13 cellular contexts compared by ENCODE assay signal in genomic region chr15:60340207-60340921, GRCh38. TPM values are rescaled to one million over a fixed set of nuclear protein-coding genes. Genes with fewer than 3 reads are reported as not detected.
DNase-seq lines count a peak whose midpoint lies in the region; ATAC-seq, FAIRE-seq and TF ChIP-seq lines count a peak whose summit lies in the region.
"Had no signal": no experiment of that assay in that cellular context is flagged by ENCODE, and none has a peak within 500 bp of the region (broad histone marks: within the 10 kb centered on the region; RNA-seq: fewer than 3 reads in every experiment).

No MANE protein-coding gene starts in this region.

- dilution Hi-C loops in keratinocyte (cut with MboI; ENCODE audit: extremely low pct_ligation_motif_present, low sequenced_read_pairs) = no loop called here

- H3K9ac ChIP-seq in K562 (ENCODE audit: insufficient read depth in 1 of 2, low read depth in 2 of 2, low read length in 2 of 2) (no peak overlapping the region), keratinocyte (ENCODE audit: control insufficient read depth, extremely low read depth, insufficient read depth, low read length) (no peak overlapping the region)

- H3K27me3 Mint-ChIP-seq in GM23338 (ENCODE audit: insufficient read depth, low read depth, poor library complexity) = no peaks in the 10 kb centered on the region
- peaks cover 2% of the 10 kb centered on the region for H3K27me3 Mint-ChIP-seq in activated CD4-positive, alpha-beta T cell treated with anti-CD3 and anti-CD28 coated beads for 36 hours

- no peaks in the 10 kb centered on the region for H3K36me3 Mint-ChIP-seq in GM23338 (ENCODE audit: low read depth)
- no peaks in the 10 kb centered on the region for H3K36me3 Mint-ChIP-seq in activated CD4-positive, alpha-beta T cell treated with anti-CD3 and anti-CD28 coated beads for 36 hours (ENCODE audit: low read depth)

- H3K9me3 Mint-ChIP-seq in GM23338 = no peaks in the 10 kb centered on the region
- no peaks in the 10 kb centered on the region for H3K9me3 Mint-ChIP-seq in activated CD4-positive, alpha-beta T cell treated with anti-CD3 and anti-CD28 coated beads for 36 hours (ENCODE audit: low read depth)

- in situ Hi-C loops in K562 (cut with MboI) (loop anchor here (25.0 kb wide), 1 partner anchor 572 kb away; no protein-coding TSS in a partner anchor), GM13977 (cut with MboI; ENCODE audit: low pct_unique_long_range_greater_than_20kb, low sequenced_read_pairs, unreplicated experiment) (no loop called here)

- TF ChIP-seq CTCF in A549 (IDR thresholded peaks at IDR 0.05) (peak; percentile 23; the same call in 1 of the 3 replicates), GM23338 (conservative IDR thresholded peaks at IDR 0.05; ENCODE audit: low read depth in 2 of 2) (peak; percentile 46 to 66), K562 (IDR thresholded peaks at IDR 0.05 in 2 of 3, conservative IDR thresholded peaks at IDR 0.05 in 1 of 3; ENCODE audit: insufficient read depth in 2 of 3, low read depth in 1 of 3, low read length in 3 of 3) (peak in 2 of 3 experiments; percentile 46 to 53; a peak in 4 of 6 replicates), keratinocyte (optimal IDR thresholded peaks at IDR 0.05 in 1 of 3, IDR thresholded peaks at IDR 0.05 in 1 of 3, conservative IDR thresholded peaks at IDR 0.05 in 1 of 3; ENCODE audit: extremely low read depth in 1 of 3, insufficient read depth in 2 of 3, low read length in 3 of 3) (peak in 2 of 3 experiments; percentile 28 to 48), GM13977 (IDR thresholded peaks at IDR 0.05; ENCODE audit: extremely low read depth, insufficient read depth, missing control alignments) (no peak)

- 50% methylated on average over 8 of the region's 9 CpGs for WGBS in A549 (ENCODE audit: missing lambda C conversion rate)
- WGBS in K562 (ENCODE audit: insufficient coverage, low coverage, missing lambda C conversion rate) = 15% methylated on average over 9 of the region's 9 CpGs

- H3K4me3 ChIP-seq in A549 = no peak overlapping the region
- H3K4me3 ChIP-seq in GM23338 = no peak overlapping the region
- no peak overlapping the region for H3K4me3 ChIP-seq in K562
- no peak overlapping the region for H3K4me3 ChIP-seq in keratinocyte (ENCODE audit: control insufficient read depth in 2 of 3, extremely low read depth in 1 of 3, insufficient read depth in 2 of 3, low read depth in 1 of 3, low read length in 3 of 3)

- H3K27me3 ChIP-seq in GM23338 (ENCODE audit: insufficient read depth) (no peaks in the 10 kb centered on the region), K562 (ENCODE audit: control insufficient read depth in 2 of 2, insufficient read depth in 2 of 2, low read length in 2 of 2) (peaks cover 17 to 23% of the 10 kb centered on the region in 2 experiments; a peak in 4 of 5 replicates), keratinocyte (ENCODE audit: control insufficient read depth, extremely low read depth, insufficient read depth, low read length) (no peaks in the 10 kb centered on the region)

- H4K20me1 ChIP-seq in GM23338 (replicated peaks; ENCODE audit: insufficient read depth) (0 out of 2 replicates have a peak, but pooled peaks cover 2% of the 10 kb centered on the region), K562 (replicated peaks; ENCODE audit: control insufficient read depth, insufficient read depth, low read length) (no peaks in the 10 kb centered on the region), keratinocyte (ENCODE audit: control insufficient read depth, extremely low read depth, insufficient read depth, low read length) (peaks cover 9% of the 10 kb centered on the region)

- BruUV-seq in K562 (replicated peaks; lab: Mats Ljungman, UMichigan) = no TSS peak

- CTCF ChIA-PET in A549 (lab: Yijun Ruan, JAX) = interaction anchor here (0.7 to 6.3 kb wide), 3 partner anchors 14 to 649 kb away, joined by 4 to 77 read pairs (median 12); no protein-coding TSS in a partner anchor
- CTCF ChIA-PET in K562 (lab: Yijun Ruan, JAX; ENCODE audit: low intra/inter-chr PET ratio) = interaction anchor here (0.7 kb wide), 1 partner anchor 104 kb away, joined by 3 read pairs; no protein-coding TSS in a partner anchor
- CTCF ChIA-PET in activated CD4-positive, alpha-beta T cell treated with anti-CD3 and anti-CD28 coated beads for 36 hours (lab: Charles Lee) = no interaction called here

- H3K9me1 ChIP-seq in K562 (ENCODE audit: control insufficient read depth, insufficient read depth, low read length) (no peaks in the 10 kb centered on the region), keratinocyte (ENCODE audit: control insufficient read depth, extremely low read depth, insufficient read depth, low read length) (peaks cover 2% of the 10 kb centered on the region)

- POLR2A ChIA-PET in A549 (lab: Yijun Ruan, JAX) (interaction anchor here (0.6 to 1.5 kb wide), 2 partner anchors 52 to 107 kb away, joined by 4 to 10 read pairs; no protein-coding TSS in a partner anchor), K562 (lab: Yijun Ruan, JAX) (interaction anchor here (0.6 to 1.0 kb wide), 2 partner anchors 31 to 587 kb away, joined by 3 read pairs; no protein-coding TSS in a partner anchor)
- POLR2A ChIA-PET in activated CD4-positive, alpha-beta T cell treated with anti-CD3 and anti-CD28 coated beads for 36 hours (lab: Charles Lee) = interaction anchor here (0.5 kb wide), 1 partner anchor 306 kb away, joined by 3 read pairs; no protein-coding TSS in a partner anchor

- peaks cover 16% of the 10 kb centered on the region for H3K4me1 Mint-ChIP-seq in GM23338
- no peaks in the 10 kb centered on the region for H3K4me1 Mint-ChIP-seq in activated CD4-positive, alpha-beta T cell treated with anti-CD3 and anti-CD28 coated beads for 36 hours

- FAIRE-seq in A549 (lab: Jason Lieb, UNC) (no peak), K562 (lab: Jason Lieb, UNC) (no peak), keratinocyte (lab: Jason Lieb, UNC) (no peak)

- no peak overlapping the region for H3K4me3 Mint-ChIP-seq in GM23338
- H3K4me3 Mint-ChIP-seq in activated CD4-positive, alpha-beta T cell treated with anti-CD3 and anti-CD28 coated beads for 36 hours = no peak overlapping the region

- intact Hi-C loops in K562 (cut with micrococcal nuclease) = loop anchor here (5.0 kb wide), 1 partner anchor 182 kb away; no protein-coding TSS in a partner anchor
- intact Hi-C loops in activated CD4-positive, alpha-beta T cell treated with anti-CD3 and anti-CD28 coated beads for 36 hours (cut with DNase I, micrococcal nuclease) = no loop called here

- no peaks in the 10 kb centered on the region for H3F3A ChIP-seq in GM23338 (replicated peaks; ENCODE audit: low read depth)

- H2AFZ ChIP-seq in GM23338 (peak overlapping the region; percentile 52; the same call in 1 of the 2 replicates), K562 (ENCODE audit: low read depth, low read length) (no peak overlapping the region), keratinocyte (ENCODE audit: control insufficient read depth, low read length) (no peak overlapping the region)

- TF ChIP-seq EP300 in A549 (IDR thresholded peaks at IDR 0.05) (no peak), K562 (IDR thresholded peaks at IDR 0.05; ENCODE audit: low read length) (no peak)

- peak overlapping the region; percentile 38; the same call in 1 of the 2 replicates for H3K27ac Mint-ChIP-seq in GM23338
- H3K27ac Mint-ChIP-seq in activated CD4-positive, alpha-beta T cell treated with anti-CD3 and anti-CD28 coated beads for 36 hours = no peak overlapping the region

- H3K4me2 ChIP-seq in A549 = peak overlapping the region; percentile 34
- H3K4me2 ChIP-seq in GM23338 = no peak overlapping the region
- H3K4me2 ChIP-seq in K562 (ENCODE audit: insufficient read depth, low read length) = no peak overlapping the region
- no peak overlapping the region for H3K4me2 ChIP-seq in keratinocyte (ENCODE audit: control insufficient read depth, extremely low read depth, insufficient read depth, low read depth, low read length)

- H3K9me2 ChIP-seq in GM23338 (ENCODE audit: insufficient read depth) = no peaks in the 10 kb centered on the region

- H3K36me3 ChIP-seq in GM23338 (ENCODE audit: insufficient read depth) (no peaks in the 10 kb centered on the region), K562 (ENCODE audit: control insufficient read depth, insufficient read depth, low read length) (no peaks in the 10 kb centered on the region), keratinocyte (ENCODE audit: control insufficient read depth in 2 of 2, extremely low read depth in 1 of 2, insufficient read depth in 2 of 2, low read length in 2 of 2) (no peaks in the 10 kb centered on the region)
- H3K36me3 ChIP-seq: WERI-Rb-1 had no signal

- H3K27ac ChIP-seq in A549 (peak overlapping the region; percentile 10 to 56; a peak in 4 of 6 replicates), GM23338 (ENCODE audit: low read depth) (no peak overlapping the region), K562 (ENCODE audit: extremely low read depth, low read depth, low read length) (no peak overlapping the region), keratinocyte (ENCODE audit: control insufficient read depth, insufficient read depth, low read length) (no peak overlapping the region)
- H3K27ac ChIP-seq: WERI-Rb-1 had no signal

- H3K4me1 ChIP-seq in A549 (peaks cover 47% of the 10 kb centered on the region), GM23338 (ENCODE audit: insufficient read depth) (no peaks in the 10 kb centered on the region), K562 (replicated peaks in 1 of 2; ENCODE audit: control insufficient read depth in 2 of 2, insufficient read depth in 2 of 2, low read length in 2 of 2) (no peaks in the 10 kb centered on the region), keratinocyte (ENCODE audit: control insufficient read depth, extremely low read depth, insufficient read depth, low read length) (no peaks in the 10 kb centered on the region)

- no peaks in the 10 kb centered on the region for H3K9me3 ChIP-seq in A549
- H3K9me3 ChIP-seq in K562 (replicated peaks; ENCODE audit: control insufficient read depth, insufficient read depth, low read depth, low read length) = no peaks in the 10 kb centered on the region
- H3K9me3 ChIP-seq in keratinocyte (ENCODE audit: control insufficient read depth, low read depth, low read length) = no peaks in the 10 kb centered on the region

- no peak for DNase-seq in A549 (ENCODE audit: low read depth in 1 of 2, low spot score in 1 of 2)
- peak; percentile 56 for DNase-seq in GM23338 (ENCODE audit: low spot score)
- DNase-seq in K562 (ENCODE audit: extremely low read depth in 1 of 4, low spot score in 3 of 4) = peak in 1 of 4 experiments; percentile 12
- DNase-seq in keratinocyte (ENCODE audit: low read depth, low spot score) = no peak
- no peak for DNase-seq in NCI-H1092 treated with DMSO at 0.1 percent for 48 hours (lab: John Stamatoyannopoulos, UW)
- no peak for DNase-seq in GM13977 (ENCODE audit: low spot score)
- DNase-seq in activated CD4-positive, alpha-beta T cell treated with anti-CD3 and anti-CD28 coated beads for 36 hours = no peak
- DNase-seq: activated naive CD4-positive, alpha-beta T cell treated with anti-CD3 and anti-CD28 coated beads, Interleukin-2, amount 50 U/mL, for 16 hours; DMS 273 treated with DMSO at 0.1 percent for 48 hours; NCI-H2171; occipital lobe; WERI-Rb-1 had no signal

- peak in 1 of 2 experiments; percentile 38; a peak in 2 of 5 replicates for TF ChIP-seq RAD21 in A549 (conservative IDR thresholded peaks at IDR 0.05 in 1 of 2, IDR thresholded peaks at IDR 0.05 in 1 of 2)
- peak in 1 of 2 experiments; percentile 53; a peak in 2 of 4 replicates for TF ChIP-seq RAD21 in K562 (CRISPR knock-in tag; conservative IDR thresholded peaks at IDR 0.05 in 1 of 2, IDR thresholded peaks at IDR 0.05 in 1 of 2)

- TF ChIP-seq POLR2A in A549 (IDR thresholded peaks at IDR 0.05; ENCODE audit: low read length) (no peak), K562 (conservative IDR thresholded peaks at IDR 0.05) (no peak)

- no peaks in the 10 kb centered on the region for H3K79me2 ChIP-seq in GM23338 (replicated peaks; ENCODE audit: insufficient read depth)
- H3K79me2 ChIP-seq in K562 (ENCODE audit: control insufficient read depth, insufficient read depth, low read length) = no peaks in the 10 kb centered on the region
- H3K79me2 ChIP-seq in keratinocyte (ENCODE audit: control insufficient read depth, insufficient read depth, low read length) = no peaks in the 10 kb centered on the region

- ATAC-seq in A549 (peak; percentile 17 to 30; a peak in 5 of 6 replicates), GM23338 (peak; percentile 73), K562 (peak; percentile 69), HG03571 (IDR thresholded peaks at IDR 0.05; ENCODE audit: unreplicated experiment) (no peak)
- no peak for ATAC-seq in activated CD4-positive, alpha-beta T cell treated with anti-CD3 and anti-CD28 coated beads for 36 hours

RNA-seq across cellular contexts. Expression of gene ANXA2, which starts 57.4 kb away (rescaled TPM):
- polyA plus RNA-seq in A549 (2011; rRNA removed) = 5,725 and 5,746 TPM in 2 replicates
- polyA plus RNA-seq in A549 (2012; cell fraction: cytosol; rRNA removed) = 4,340 and 4,409 TPM in 2 replicates
- polyA plus RNA-seq in A549 (2012; cell fraction: nucleus; rRNA removed) = 2,599 and 4,127 TPM in 2 replicates
- 4,707 to 5,021 TPM (median 4,900 TPM) in 3 replicates for polyA plus RNA-seq in A549 (2017; fragmentation: RNase III; extraction: RNeasy Plus Mini Kit Qiagen cat#74134 plus additional on column Dnase treatment)
- polyA minus RNA-seq in A549 (2011; rRNA and poly(A)+ RNA removed) = 4,094 and 4,183 TPM in 2 replicates
- 202 and 203 TPM in 2 replicates for total RNA-seq in GM23338 (2014; rRNA removed; shearing (Covaris generic))
- 207 and 225 TPM in 2 replicates for polyA plus RNA-seq in GM23338 (2016; fragmentation: Nextera tagmentation; extraction: Ambion mirVana)
- 164 and 212 TPM in 2 replicates for total RNA-seq in K562 (2011; cell fraction: chromatin; rRNA removed; ENCODE audit: low replicate concordance)
- 137 and 142 TPM in 2 replicates for total RNA-seq in K562 (2011; cell fraction: nucleolus; rRNA removed)
- 205 and 289 TPM in 2 replicates for total RNA-seq in K562 (2011; cell fraction: nucleoplasm; rRNA removed)
- total RNA-seq in K562 (2014; rRNA removed) = 348 and 357 TPM in 2 replicates
- 452 and 478 TPM in 2 replicates for total RNA-seq in K562 (2014; rRNA removed; fragmentation: Illumina TruSeq; extraction: Trizol)
- 361 and 377 TPM in 2 replicates for total RNA-seq in K562 (2015; rRNA removed; fragmentation: Illumina TruSeq; extraction: Trizol)
- total RNA-seq in K562 (2021) = 298 and 301 TPM in 2 replicates
- 505 and 549 TPM in 2 replicates for polyA plus RNA-seq in K562 (2011; rRNA removed)
- polyA plus RNA-seq in K562 (2011; cell fraction: cytosol; rRNA removed) = 382 and 535 TPM in 2 replicates
- polyA plus RNA-seq in K562 (2011; cell fraction: nucleus; rRNA removed) = 156 and 264 TPM in 2 replicates
- polyA plus RNA-seq in K562 (2012) = 225 and 402 TPM in 2 replicates
- 545 and 579 TPM in 2 replicates for polyA plus RNA-seq in K562 (2014; fragmentation: Illumina TruSeq; extraction: Trizol)
- polyA plus RNA-seq in K562 (2014; fragmentation: Nextera tagmentation; extraction: Ambion mirVana) = 1,000 to 10,000 TPM in 1 of 2 experiments, 100 to 1,000 TPM in 1; 826 to 1,102 TPM
- 451 and 471 TPM in 2 replicates for polyA plus RNA-seq in K562 (2014; rRNA removed)
- polyA minus RNA-seq in K562 (2011; rRNA and poly(A)+ RNA removed) = 663 and 682 TPM in 2 replicates
- 189 and 192 TPM in 2 replicates for polyA minus RNA-seq in K562 (2011; cell fraction: cytosol; rRNA and poly(A)+ RNA removed)
- polyA minus RNA-seq in K562 (2011; cell fraction: nucleus; rRNA and poly(A)+ RNA removed) = 71.9 and 132 TPM in 2 replicates
- 10,132 to 15,949 TPM (median 11,017 TPM) in 3 replicates for polyA plus RNA-seq in keratinocyte
- 4,066 TPM for polyA plus RNA-seq in keratinocyte (2011; ENCODE audit: low read depth)
- polyA plus RNA-seq in keratinocyte (2011; cell fraction: cytosol; rRNA removed) = 14,846 and 18,096 TPM in 2 replicates
- polyA plus RNA-seq in keratinocyte (2011; cell fraction: nucleus; rRNA removed) = 11,086 and 11,309 TPM in 2 replicates
- 4,107 and 9,800 TPM in 2 replicates for polyA plus RNA-seq in keratinocyte (2012; ENCODE audit: low replicate concordance)
- 5,148 to 8,880 TPM (median 8,598 TPM) in 3 replicates for polyA minus RNA-seq in keratinocyte
- 5,055 TPM for polyA minus RNA-seq in keratinocyte (2011; cell fraction: cytosol; rRNA and poly(A)+ RNA removed)
- polyA minus RNA-seq in keratinocyte (2011; cell fraction: nucleus; rRNA and poly(A)+ RNA removed) = 2,602 and 4,474 TPM in 2 replicates
- total RNA-seq in activated CD4-positive, alpha-beta T cell treated with anti-CD3 and anti-CD28 coated beads for 36 hours = 10 to 100 TPM; 65.9 to 80.2 TPM

Comparison
In these comparisons a context has a peak if more than half of its experiments do, and no peak if none do; other contexts are left out.
1. ATAC-seq: peak in A549 (2 of 2), GM23338 (single experiment) and K562 (single experiment); none in activated CD4-positive, alpha-beta T cell treated with anti-CD3 and anti-CD28 coated beads for 36 hours (single experiment) and HG03571 (single experiment).
2. H3K27ac ChIP-seq: peak in A549 (2 of 2); none in GM23338 (single experiment), K562 (single experiment) and keratinocyte (single experiment).
3. Of the 35 proteins assayed by ChIP-seq in both K562 and A549: peak only in K562: SMC3; only in A549: none; in both: CTCF; in neither: 31; mixed calls (peak in some experiments, not most) for 2.